Comparison of ENCODE assay signal across 27 cellular contexts in the genomic region with DNA sequence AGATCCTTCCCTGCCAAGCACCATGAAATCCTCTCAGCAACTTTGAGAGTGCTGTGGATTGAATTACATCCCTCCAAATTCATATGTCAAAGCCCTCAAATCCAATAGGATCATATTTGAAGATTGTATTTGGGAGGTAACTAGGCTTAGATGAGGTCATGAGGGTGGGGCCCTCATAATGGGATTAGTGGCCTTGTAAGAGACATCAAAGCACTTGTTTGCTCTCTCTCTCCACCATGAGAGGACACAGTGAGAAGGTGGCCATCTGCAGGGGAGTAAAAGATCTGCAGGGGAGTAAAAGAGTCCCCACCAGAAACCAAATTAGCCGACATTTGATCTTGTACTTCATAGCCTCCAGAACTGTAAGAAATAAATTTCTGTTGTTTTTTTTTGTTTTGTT.
DNase-seq lines count a peak whose midpoint lies in the region; ATAC-seq, FAIRE-seq and TF ChIP-seq lines count a peak whose summit lies in the region.
"Had no signal": no experiment of that assay in that cellular context is flagged by ENCODE, and none has a peak within 500 bp of the region (broad histone marks: within the 10 kb centered on the region; RNA-seq: fewer than 3 reads in every experiment).

No MANE protein-coding gene starts in this region.

- H3K4me1 ChIP-seq in HepG2 (ENCODE audit: insufficient read depth, low read length) (peaks cover 26% of the 10 kb centered on the region), right lobe of liver (no peaks in the 10 kb centered on the region), K562 (replicated peaks in 1 of 2; ENCODE audit: control insufficient read depth in 2 of 2, insufficient read depth in 2 of 2, low read length in 2 of 2) (peaks cover 0 to 3% of the 10 kb centered on the region in 2 experiments; a peak in 2 of 5 replicates), GM23248 (ENCODE audit: insufficient read depth) (no peaks in the 10 kb centered on the region), hepatocyte (ENCODE audit: insufficient read depth) (no peaks in the 10 kb centered on the region)
- H3K4me1 ChIP-seq: colonic mucosa, SJSA1 had no signal

- no peak for TF ChIP-seq POLR2A in HepG2 (IDR thresholded peaks at IDR 0.05; ENCODE audit: insufficient read depth in 1 of 2, low read depth in 2 of 2, low read length in 2 of 2)
- TF ChIP-seq POLR2A in right lobe of liver (IDR thresholded peaks at IDR 0.05) = no peak
- no peak for TF ChIP-seq POLR2A in K562 (conservative IDR thresholded peaks at IDR 0.05)

- H3K79me2 ChIP-seq in HepG2 (ENCODE audit: insufficient read depth, low read length) (no peaks in the 10 kb centered on the region), K562 (ENCODE audit: control insufficient read depth, insufficient read depth, low read length) (no peaks in the 10 kb centered on the region), GM23248 (ENCODE audit: insufficient read depth) (no peaks in the 10 kb centered on the region), hepatocyte (no peaks in the 10 kb centered on the region)

- H3K27ac ChIP-seq in HepG2 (ENCODE audit: extremely low read length, insufficient read depth, low read length) (no peak overlapping the region), right lobe of liver (no peak overlapping the region), K562 (ENCODE audit: extremely low read depth, low read depth, low read length) (no peak overlapping the region), GM23248 (no peak overlapping the region), hepatocyte (no peak overlapping the region)
- H3K27ac ChIP-seq: colonic mucosa, ovary, SJSA1, transverse colon had no signal

- TF ChIP-seq RAD21 in HepG2 (CRISPR knock-in tag; IDR thresholded peaks at IDR 0.05) = no peak
- peak; percentile 6 to 47; a peak in 2 of 4 replicates for TF ChIP-seq RAD21 in K562 (CRISPR knock-in tag; conservative IDR thresholded peaks at IDR 0.05 in 1 of 2, IDR thresholded peaks at IDR 0.05 in 1 of 2)

- CTCF ChIA-PET in HepG2 (lab: Yijun Ruan, JAX; ENCODE audit: low intra/inter-chr PET ratio, low total read pairs) (no interaction called here), K562 (lab: Yijun Ruan, JAX; ENCODE audit: low intra/inter-chr PET ratio) (interaction anchor here (0.6 to 0.9 kb wide), 2 partner anchors 297 to 301 kb away, joined by 3 read pairs; no protein-coding TSS in a partner anchor)

- no peak for FAIRE-seq in HepG2 (lab: Jason Lieb, UNC)
- peak; percentile 75 for FAIRE-seq in K562 (lab: Jason Lieb, UNC)
- FAIRE-seq: frontal cortex, GM12878 had no signal

- H2AFZ ChIP-seq in HepG2 (ENCODE audit: low read length) = no peak overlapping the region
- no peak overlapping the region for H2AFZ ChIP-seq in K562 (ENCODE audit: low read depth, low read length)
- H2AFZ ChIP-seq in GM23248 = no peak overlapping the region
- H2AFZ ChIP-seq in hepatocyte = no peak overlapping the region

- DNase-seq in HepG2 (ENCODE audit: low spot score) (no peak), right lobe of liver (no peak), NCI-H69 (lab: John Stamatoyannopoulos, UW) (peak; percentile 22), K562 (ENCODE audit: extremely low read depth in 1 of 4, low spot score in 3 of 4) (peak in 3 of 4 experiments; percentile 20 to 75 (median 22)), GM23248 (no peak), NCI-H2107 treated with DMSO at 0.1 percent for 48 hours (lab: John Stamatoyannopoulos, UW; ENCODE audit: unreplicated experiment) (no peak), hepatocyte (ENCODE audit: low spot score) (no peak), SK-N-DZ (ENCODE audit: low spot score) (no peak)
- DNase-seq: ACHN; activated CD8-positive, alpha-beta T cell treated with anti-CD3 and anti-CD28 coated beads for 36 hours; anterior cingulate cortex; colonic mucosa; DND-41; effector memory CD4-positive, alpha-beta T cell; left cardiac atrium; MG63; NCI-H1436; NCI-H2107; NCI-H446 treated with DMSO at 0.1 percent for 48 hours; ovary; retina; stimulated activated CD4-positive, alpha-beta T cell treated with anti-CD3 and anti-CD28 coated beads, Interleukin-2, amount 100 ng/mL, for 24 hours; transverse colon had no signal

- H3K9me1 ChIP-seq in K562 (ENCODE audit: control insufficient read depth, insufficient read depth, low read length) = no peaks in the 10 kb centered on the region

- H3K36me3 ChIP-seq in HepG2 (replicated peaks in 1 of 2; ENCODE audit: control insufficient read depth in 1 of 2, insufficient read depth in 2 of 2, low read length in 2 of 2) = no peaks in the 10 kb centered on the region
- no peaks in the 10 kb centered on the region for H3K36me3 ChIP-seq in right lobe of liver
- H3K36me3 ChIP-seq in K562 (ENCODE audit: control insufficient read depth, insufficient read depth, low read length) = no peaks in the 10 kb centered on the region
- H3K36me3 ChIP-seq in GM23248 (ENCODE audit: low read depth) = no peaks in the 10 kb centered on the region
- no peaks in the 10 kb centered on the region for H3K36me3 ChIP-seq in hepatocyte (replicated peaks; ENCODE audit: insufficient read depth, low read depth)
- H3K36me3 ChIP-seq: colonic mucosa, MG63, ovary, SJSA1, transverse colon had no signal

- no peaks in the 10 kb centered on the region for H3F3A ChIP-seq in GM23248 (ENCODE audit: insufficient read depth)

- H3K27me3 ChIP-seq in HepG2 (ENCODE audit: control insufficient read depth in 1 of 2, insufficient read depth in 2 of 2, low read length in 2 of 2) (no peaks in the 10 kb centered on the region), right lobe of liver (no peaks in the 10 kb centered on the region), K562 (ENCODE audit: control insufficient read depth in 2 of 2, insufficient read depth in 2 of 2, low read length in 2 of 2) (no peaks in the 10 kb centered on the region), GM23248 (replicated peaks; ENCODE audit: insufficient read depth) (no peaks in the 10 kb centered on the region), hepatocyte (no peaks in the 10 kb centered on the region)
- H3K27me3 ChIP-seq: colonic mucosa, MG63, ovary, SJSA1, transverse colon had no signal

- ATAC-seq in HepG2 = no peak
- ATAC-seq in right lobe of liver = no peak
- peak; percentile 95 for ATAC-seq in K562
- ATAC-seq: activated CD8-positive, alpha-beta T cell treated with anti-CD3 and anti-CD28 coated beads for 36 hours; activated T-helper 17 cell treated with anti-CD3 and anti-CD28 coated beads, Interleukin-2, amount 50 U/mL, for 72 hours; GM12878; left cardiac atrium had no signal

- POLR2A ChIA-PET in HepG2 (lab: Yijun Ruan, JAX) = no interaction called here
- POLR2A ChIA-PET in K562 (lab: Yijun Ruan, JAX) = no interaction called here

- in situ Hi-C loops in HepG2 (cut with HindIII; ENCODE audit: extremely low pct_ligation_motif_present, low pct_unique_long_range_greater_than_20kb) = no loop called here
- in situ Hi-C loops in K562 (cut with MboI) = no loop called here
- in situ Hi-C loops in GM23248 (cut with MboI) = no loop called here

- BruUV-seq in HepG2 (replicated peaks; lab: Mats Ljungman, UMichigan) (no TSS peak), K562 (replicated peaks; lab: Mats Ljungman, UMichigan) (no TSS peak)

- TF ChIP-seq CTCF in HepG2 (CRISPR knock-in tag; IDR thresholded peaks at IDR 0.05) (no peak), right lobe of liver (IDR thresholded peaks at IDR 0.05) (no peak), K562 (IDR thresholded peaks at IDR 0.05 in 2 of 3, conservative IDR thresholded peaks at IDR 0.05 in 1 of 3; ENCODE audit: insufficient read depth in 2 of 3, low read depth in 1 of 3, low read length in 3 of 3) (peak; percentile 50 to 59 (median 55); a peak in 5 of 6 replicates), hepatocyte (IDR thresholded peaks at IDR 0.05; ENCODE audit: poor library complexity) (no peak)

- intact Hi-C loops in HepG2 (cut with micrococcal nuclease; ENCODE audit: unreplicated experiment) (no loop called here), right lobe of liver (cut with DNase I) (no loop called here), K562 (cut with micrococcal nuclease) (loop anchor here (2.0 to 10.0 kb wide), 2 partner anchors 142 to 300 kb away; no protein-coding TSS in a partner anchor)

- no peak overlapping the region for H3K4me3 ChIP-seq in HepG2 (replicated peaks in 1 of 3; ENCODE audit: insufficient read depth in 1 of 3, low read depth in 2 of 3, low read length in 3 of 3)
- H3K4me3 ChIP-seq in right lobe of liver = no peak overlapping the region
- no peak overlapping the region for H3K4me3 ChIP-seq in K562
- H3K4me3 ChIP-seq in GM23248 = no peak overlapping the region
- H3K4me3 ChIP-seq in hepatocyte = no peak overlapping the region
- H3K4me3 ChIP-seq: colonic mucosa, GM12878, MG63, ovary, SJSA1, transverse colon had no signal

- H3K9me3 ChIP-seq in HepG2 (ENCODE audit: low read length) (peaks cover 11% of the 10 kb centered on the region), right lobe of liver (peaks cover 0 to 9% (median 0%) of the 10 kb centered on the region in 4 donors), K562 (replicated peaks; ENCODE audit: control insufficient read depth, insufficient read depth, low read depth, low read length) (no peaks in the 10 kb centered on the region), GM23248 (ENCODE audit: low read depth) (peaks cover 9% of the 10 kb centered on the region), hepatocyte (ENCODE audit: low read depth) (peaks cover 4% of the 10 kb centered on the region)
- H3K9me3 ChIP-seq: colonic mucosa, ovary, SJSA1 had no signal

- 97% methylated on average over 1 of the region's 1 CpG for WGBS in HepG2 (ENCODE audit: low lambda C conversion rate)
- WGBS in right lobe of liver (ENCODE audit: insufficient coverage, low coverage, low lambda C conversion rate, missing lambda C conversion rate) = 100% methylated on average over 1 of the region's 1 CpG
- WGBS in K562 (ENCODE audit: insufficient coverage, low coverage, missing lambda C conversion rate) = 44% methylated on average over 1 of the region's 1 CpG
- whole genome bisulfite sequencing in GM23248 (ENCODE audit: low coverage in 1 of 2, low lambda C conversion rate in 2 of 2, missing lambda C conversion rate in 2 of 2), 2 experiments = 64 to 75% methylated on average over 1 of the region's 1 CpG
- 93% methylated on average over 1 of the region's 1 CpG for WGBS in hepatocyte (ENCODE audit: low lambda C conversion rate, missing lambda C conversion rate)

- no peaks in the 10 kb centered on the region for H4K20me1 ChIP-seq in HepG2 (ENCODE audit: insufficient read depth, low read length)
- no peaks in the 10 kb centered on the region for H4K20me1 ChIP-seq in K562 (replicated peaks; ENCODE audit: control insufficient read depth, insufficient read depth, low read length)
- no peaks in the 10 kb centered on the region for H4K20me1 ChIP-seq in GM23248 (ENCODE audit: insufficient read depth)
- no peaks in the 10 kb centered on the region for H4K20me1 ChIP-seq in hepatocyte (ENCODE audit: insufficient read depth, poor library complexity, severe bottlenecking)

- H3K9me2 ChIP-seq in GM23248 (ENCODE audit: insufficient read depth) (no peaks in the 10 kb centered on the region), hepatocyte (replicated peaks; ENCODE audit: insufficient read depth) (no peaks in the 10 kb centered on the region)

- H3K9ac ChIP-seq in HepG2 (ENCODE audit: insufficient read depth, low read depth, low read length) (no peak overlapping the region), K562 (ENCODE audit: insufficient read depth in 1 of 2, low read depth in 2 of 2, low read length in 2 of 2) (no peak overlapping the region), GM23248 (no peak overlapping the region)

- TF ChIP-seq EP300 in HepG2 (IDR thresholded peaks at IDR 0.05; ENCODE audit: low read depth in 2 of 2, low read length in 2 of 2) = no peak
- TF ChIP-seq EP300 in HepG2 (CRISPR knock-in tag; IDR thresholded peaks at IDR 0.05; ENCODE audit: borderline replicate concordance) = no peak
- no peak for TF ChIP-seq EP300 in K562 (IDR thresholded peaks at IDR 0.05; ENCODE audit: low read length)

- H3K4me2 ChIP-seq in HepG2 (ENCODE audit: low read depth, low read length) (no peak overlapping the region), K562 (ENCODE audit: insufficient read depth, low read length) (no peak overlapping the region), GM23248 (ENCODE audit: unreplicated experiment) (no peak overlapping the region), hepatocyte (no peak overlapping the region)

Comparison
In these comparisons a context has a peak if more than half of its experiments do, and no peak if none do; other contexts are left out.
1. DNase-seq: peak in NCI-H69 (single experiment) and K562 (3 of 4); none in HepG2 (single experiment), right lobe of liver (0 of 3), GM23248 (single experiment), NCI-H2107 treated with DMSO at 0.1 percent for 48 hours (single experiment), hepatocyte (single experiment) and SK-N-DZ (single experiment).
2. CTCF ChIP-seq: peak in K562 (3 of 3); none in HepG2 (single experiment), right lobe of liver (0 of 4) and hepatocyte (single experiment).
3. Of the 241 proteins assayed by ChIP-seq in both HepG2 and K562: peak only in HepG2: none; only in K562: ATF7, CTCF, JUND, RAD21 and TCF7; in both: none; in neither: 235; mixed calls (peak in some experiments, not most) for 1.